Comparison of ENCODE assay signal across 11 cellular contexts in the genomic region with DNA sequence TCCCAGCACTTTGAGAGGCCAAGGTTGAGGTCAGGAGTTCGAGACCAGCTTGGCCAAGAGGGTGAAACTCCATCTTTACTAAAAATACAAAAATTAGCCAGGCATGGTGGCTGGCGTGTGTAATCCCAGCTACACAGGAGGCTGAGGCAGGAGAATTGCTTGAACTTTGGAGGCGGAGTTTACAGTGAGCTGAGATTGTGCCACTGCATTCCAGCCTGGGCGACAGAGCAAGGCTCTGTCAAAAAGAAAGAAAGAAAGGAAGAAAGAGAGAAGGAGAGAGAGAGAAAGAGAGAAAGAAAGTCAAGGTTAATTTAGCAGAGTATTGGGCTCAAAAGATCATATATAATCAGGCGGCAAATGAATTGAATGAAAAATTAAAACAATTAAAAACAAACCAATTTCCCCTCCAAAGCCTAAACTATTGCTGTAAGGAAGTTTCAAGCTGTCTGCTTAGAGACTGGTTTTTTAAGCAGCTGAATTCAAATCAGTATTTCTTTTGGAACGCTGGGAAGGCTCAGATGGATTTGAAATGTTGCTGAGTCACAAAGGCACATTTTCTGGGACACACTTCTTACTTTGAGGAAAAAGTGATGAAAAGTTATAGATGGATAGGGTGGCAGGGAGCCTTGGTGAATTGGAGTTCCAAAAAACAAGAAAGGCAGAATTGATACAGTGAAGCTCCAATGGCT.
DNase-seq lines count a peak whose midpoint lies in the region; ATAC-seq and TF ChIP-seq lines count a peak whose summit lies in the region.
"Had no signal": no experiment of that assay in that cellular context is flagged by ENCODE, and none has a peak within 500 bp of the region (broad histone marks: within the 10 kb centered on the region; RNA-seq: fewer than 3 reads in every experiment).

No MANE protein-coding gene starts in this region.

- no peak overlapping the region for H3K18ac ChIP-seq in neuronal stem cell (ENCODE audit: low read length)

- CTCF ChIA-PET in A673 (lab: Charles Lee), result no interaction called here

- intact Hi-C loops in dendritic cell treated with granulocyte-macrophage colony-stimulating factor and Interleukin-4, amounts not matched to agents 40 ng/mL and 50 ng/mL, for 4 days (cut with micrococcal nuclease), result no loop called here
- intact Hi-C loops in aorta (cut with DNase I) (loop anchor here in 1 of 2 donors (5.0 kb wide), 1 partner anchor 79 kb away; the partner anchor contains the start of gene BHLHE40), A673 (cut with micrococcal nuclease; ENCODE audit: unreplicated experiment) (no loop called here)

- H2BK5ac ChIP-seq in neuronal stem cell (ENCODE audit: low read length), result no peak overlapping the region

- H3K36me3 ChIP-seq in neuronal stem cell (replicated peaks in 1 of 2; ENCODE audit: control insufficient read depth in 2 of 2, insufficient read depth in 2 of 2, low read length in 2 of 2) (no peaks in the 10 kb centered on the region), aorta (ENCODE audit: control insufficient read depth in 1 of 2, insufficient read depth in 2 of 2, low read length in 1 of 2) (no peaks in the 10 kb centered on the region), A673 (ENCODE audit: insufficient read depth, low read length, poor library complexity, severe bottlenecking) (no peaks in the 10 kb centered on the region)
- H3K36me3 ChIP-seq: MG63 had no signal

- BruUV-seq in A673 (replicated peaks; lab: Mats Ljungman, UMichigan), result no TSS peak

- WGBS in neuronal stem cell (ENCODE audit: extremely low coverage in 2 of 2, insufficient read length in 2 of 2, insufficient replicate concordance in 1 of 2), 2 donors, result no CpG with 5 or more reads among the region's 6 CpGs
- WGBS in aorta, 2 donors, result 5 to 7% methylated on average over 6 of the region's 6 CpGs

- H3K27me3 Mint-ChIP-seq in stimulated activated naive CD8-positive, alpha-beta T cell treated with anti-CD3 and anti-CD28 coated beads, Interleukin-15, Interleukin-2, amounts not matched to agents 100 ng/mL and 50 ng/mL, for 24 hours, result peaks cover 9% of the 10 kb centered on the region
- no peaks in the 10 kb centered on the region for H3K27me3 Mint-ChIP-seq in dendritic cell treated with granulocyte-macrophage colony-stimulating factor and Interleukin-4, amounts not matched to agents 40 ng/mL and 50 ng/mL, for 4 days

- H3K9me3 ChIP-seq in neuronal stem cell (replicated peaks in 1 of 2; ENCODE audit: control insufficient read depth in 2 of 2, insufficient read depth in 1 of 2, low read depth in 1 of 2, low read length in 2 of 2) (no peaks in the 10 kb centered on the region), aorta (ENCODE audit: control insufficient read depth, low read length) (no peaks in the 10 kb centered on the region), A673 (ENCODE audit: low read depth, low read length, poor library complexity, severe bottlenecking) (no peaks in the 10 kb centered on the region)
- H3K9me3 ChIP-seq: MG63 had no signal

- H4K91ac ChIP-seq in neuronal stem cell (ENCODE audit: low read depth, low read length, poor library complexity), result no peak overlapping the region

- H3K23ac ChIP-seq in neuronal stem cell (ENCODE audit: low read depth, low read length, poor library complexity), result no peak overlapping the region

- peaks cover 52% of the 10 kb centered on the region for H3K4me1 Mint-ChIP-seq in stimulated activated naive CD8-positive, alpha-beta T cell treated with anti-CD3 and anti-CD28 coated beads, Interleukin-15, Interleukin-2, amounts not matched to agents 100 ng/mL and 50 ng/mL, for 24 hours (ENCODE audit: low read depth)
- H3K4me1 Mint-ChIP-seq in dendritic cell treated with granulocyte-macrophage colony-stimulating factor and Interleukin-4, amounts not matched to agents 40 ng/mL and 50 ng/mL, for 4 days (ENCODE audit: low read depth), result peaks cover 20% of the 10 kb centered on the region

- no peak overlapping the region for H3K4me2 ChIP-seq in neuronal stem cell (ENCODE audit: insufficient read depth, low read length, poor library complexity, severe bottlenecking)

- peak overlapping the region; percentile 29 for H3K4me3 Mint-ChIP-seq in stimulated activated naive CD8-positive, alpha-beta T cell treated with anti-CD3 and anti-CD28 coated beads, Interleukin-15, Interleukin-2, amounts not matched to agents 100 ng/mL and 50 ng/mL, for 24 hours
- no peak overlapping the region for H3K4me3 Mint-ChIP-seq in dendritic cell treated with granulocyte-macrophage colony-stimulating factor and Interleukin-4, amounts not matched to agents 40 ng/mL and 50 ng/mL, for 4 days

- H3K4me1 ChIP-seq in neuronal stem cell (ENCODE audit: control insufficient read depth in 2 of 2, insufficient read depth in 1 of 2, low read depth in 1 of 2, low read length in 2 of 2), result peaks cover 0 to 2% of the 10 kb centered on the region in 2 donors
- peaks cover 2 to 6% of the 10 kb centered on the region in 2 donors for H3K4me1 ChIP-seq in aorta (ENCODE audit: control insufficient read depth in 1 of 2, insufficient read depth in 2 of 2, low read length in 2 of 2)
- no peaks in the 10 kb centered on the region for H3K4me1 ChIP-seq in A673 (ENCODE audit: insufficient read depth, low read length, poor library complexity, severe bottlenecking)

- H3K4ac ChIP-seq in neuronal stem cell (ENCODE audit: low read length), result no peak overlapping the region

- H2AK5ac ChIP-seq in neuronal stem cell (ENCODE audit: low read depth, low read length), result no peak overlapping the region

- no peak overlapping the region for H3K9ac ChIP-seq in neuronal stem cell (ENCODE audit: low read depth, low read length, poor library complexity)

- no peak overlapping the region for H3K27ac ChIP-seq in neuronal stem cell (replicated peaks; ENCODE audit: low read length)
- peak overlapping the region; percentile 30 to 94 for H3K27ac ChIP-seq in aorta (ENCODE audit: low read depth in 1 of 2, low read length in 2 of 2)
- no peak overlapping the region for H3K27ac ChIP-seq in A673 (ENCODE audit: low read depth, low read length, poor library complexity, severe bottlenecking)

- no peak overlapping the region for H3K14ac ChIP-seq in neuronal stem cell (ENCODE audit: low read length)

- no peak overlapping the region for H2BK15ac ChIP-seq in neuronal stem cell (ENCODE audit: low read length)

- H3K27me3 ChIP-seq in neuronal stem cell (ENCODE audit: control insufficient read depth in 3 of 3, insufficient read depth in 3 of 3, low read depth in 1 of 3, low read length in 3 of 3) (peaks cover 0 to 2% (median 0%) of the 10 kb centered on the region in 3 experiments), aorta (ENCODE audit: control insufficient read depth in 1 of 2, insufficient read depth in 2 of 2, low read length in 1 of 2) (no peaks in the 10 kb centered on the region), A673 (replicated peaks; ENCODE audit: insufficient read depth, low read depth, low read length, poor library complexity) (no peaks in the 10 kb centered on the region)
- H3K27me3 ChIP-seq: MG63 had no signal

- no peaks in the 10 kb centered on the region for H3K36me3 Mint-ChIP-seq in stimulated activated naive CD8-positive, alpha-beta T cell treated with anti-CD3 and anti-CD28 coated beads, Interleukin-15, Interleukin-2, amounts not matched to agents 100 ng/mL and 50 ng/mL, for 24 hours (ENCODE audit: low read depth)
- no peaks in the 10 kb centered on the region for H3K36me3 Mint-ChIP-seq in dendritic cell treated with granulocyte-macrophage colony-stimulating factor and Interleukin-4, amounts not matched to agents 40 ng/mL and 50 ng/mL, for 4 days (ENCODE audit: low read depth)

- no peak for TF ChIP-seq CTCF in A673 (conservative IDR thresholded peaks at IDR 0.05; ENCODE audit: low read depth, low read length)

- POLR2A ChIA-PET in A673 (lab: Charles Lee; ENCODE audit: low non-redundant PET), result no interaction called here

- no peak overlapping the region for H2BK120ac ChIP-seq in neuronal stem cell (ENCODE audit: low read depth, low read length)

- DNase-seq in stimulated activated naive CD8-positive, alpha-beta T cell treated with anti-CD3 and anti-CD28 coated beads, Interleukin-15, Interleukin-2, amounts not matched to agents 100 U/mL and 50 U/mL, for 24 hours, result no peak
- DNase-seq in neuronal stem cell (ENCODE audit: low spot score) (no peak), aorta (peak in 1 of 2 donors; percentile 54), A673 (ENCODE audit: low spot score) (no peak), DMS53 (lab: John Stamatoyannopoulos, UW) (no peak), NCI-H1436 (lab: John Stamatoyannopoulos, UW) (no peak)
- DNase-seq: central memory CD4-positive, alpha-beta T cell; MG63; retina had no signal

- no peak overlapping the region for H2BK12ac ChIP-seq in neuronal stem cell (ENCODE audit: low read length)

- no peak for ATAC-seq in stimulated activated naive CD8-positive, alpha-beta T cell treated with anti-CD3 and anti-CD28 coated beads, Interleukin-15, Interleukin-2, amounts not matched to agents 100 U/mL and 50 U/mL, for 24 hours
- peak; percentile 55 for ATAC-seq in aorta (ENCODE audit: low FRiP score)

- no peak overlapping the region for H4K8ac ChIP-seq in neuronal stem cell (ENCODE audit: low read depth, low read length)

- H3K79me1 ChIP-seq in neuronal stem cell (ENCODE audit: low read depth, low read length), result no peaks in the 10 kb centered on the region

- no peaks in the 10 kb centered on the region for H3K9me3 Mint-ChIP-seq in stimulated activated naive CD8-positive, alpha-beta T cell treated with anti-CD3 and anti-CD28 coated beads, Interleukin-15, Interleukin-2, amounts not matched to agents 100 ng/mL and 50 ng/mL, for 24 hours
- no peaks in the 10 kb centered on the region for H3K9me3 Mint-ChIP-seq in dendritic cell treated with granulocyte-macrophage colony-stimulating factor and Interleukin-4, amounts not matched to agents 40 ng/mL and 50 ng/mL, for 4 days

- H2AFZ ChIP-seq in neuronal stem cell (ENCODE audit: low read length), result peak overlapping the region; percentile 0

- no peak overlapping the region for H3K4me3 ChIP-seq in neuronal stem cell (ENCODE audit: low read length in 2 of 2)
- H3K4me3 ChIP-seq in aorta (ENCODE audit: low read length in 2 of 2), result no peak overlapping the region
- no peak overlapping the region for H3K4me3 ChIP-seq in A673 (ENCODE audit: low read depth, low read length, poor library complexity, severe bottlenecking)
- H3K4me3 ChIP-seq: MG63 had no signal

- H3K27ac Mint-ChIP-seq in stimulated activated naive CD8-positive, alpha-beta T cell treated with anti-CD3 and anti-CD28 coated beads, Interleukin-15, Interleukin-2, amounts not matched to agents 100 ng/mL and 50 ng/mL, for 24 hours, result peak overlapping the region; percentile 64
- H3K27ac Mint-ChIP-seq in dendritic cell treated with granulocyte-macrophage colony-stimulating factor and Interleukin-4, amounts not matched to agents 40 ng/mL and 50 ng/mL, for 4 days, result peak overlapping the region; percentile 8

Comparison
In these comparisons a context has a peak if more than half of its experiments do, and no peak if none do; other contexts are left out.
1. H3K27ac ChIP-seq: peak in aorta (2 of 2); none in neuronal stem cell (single experiment) and A673 (single experiment).